In genomic region chr7:101537935-101538595, GRCh38 we compare ENCODE assay signal across 5 cellular contexts.
"Had no signal": no experiment of that assay in that cellular context is flagged by ENCODE, and none has a peak within 500 bp of the region (broad histone marks: within the 10 kb centered on the region; RNA-seq: fewer than 3 reads in every experiment).

No MANE protein-coding gene starts in this region.

- H3K27ac Mint-ChIP-seq: activated B cell treated with CpG ODN at 0.5 μM for 24 hours; activated CD4-positive, alpha-beta T cell treated with anti-CD3 and anti-CD28 coated beads, Interleukin-2, amount 10 ng/mL, durations not matched to agents 7 days and 5 days; activated naive CD4-positive, alpha-beta T cell treated with anti-CD3 and anti-CD28 coated beads for 36 hours; activated T-helper 1 cell treated with anti-CD3 and anti-CD28 coated beads, Interleukin-12 subunit alpha, Interleukin-12 subunit beta, Interleukin-2, Interleukin-4 antibody, amounts not matched to agents 30 ng/mL and 10 ng/mL and 1 ng/mL, durations not matched to agents 14 hours and 24 hours and 36 hours had no signal

- H3K9me3 Mint-ChIP-seq: activated B cell treated with CpG ODN at 0.5 μM for 24 hours; activated CD4-positive, alpha-beta T cell treated with anti-CD3 and anti-CD28 coated beads, Interleukin-2, amount 10 ng/mL, durations not matched to agents 7 days and 5 days; activated naive CD4-positive, alpha-beta T cell treated with anti-CD3 and anti-CD28 coated beads for 36 hours; activated T-helper 1 cell treated with anti-CD3 and anti-CD28 coated beads, Interleukin-12 subunit alpha, Interleukin-12 subunit beta, Interleukin-2, Interleukin-4 antibody, amounts not matched to agents 30 ng/mL and 10 ng/mL and 1 ng/mL, durations not matched to agents 14 hours and 24 hours and 36 hours; naive thymus-derived CD4-positive, alpha-beta T cell had no signal

- H3K36me3 Mint-ChIP-seq: naive thymus-derived CD4-positive, alpha-beta T cell had no signal

- H3K4me3 Mint-ChIP-seq: activated B cell treated with CpG ODN at 0.5 μM for 24 hours; activated CD4-positive, alpha-beta T cell treated with anti-CD3 and anti-CD28 coated beads, Interleukin-2, amount 10 ng/mL, durations not matched to agents 7 days and 5 days; activated naive CD4-positive, alpha-beta T cell treated with anti-CD3 and anti-CD28 coated beads for 36 hours; activated T-helper 1 cell treated with anti-CD3 and anti-CD28 coated beads, Interleukin-12 subunit alpha, Interleukin-12 subunit beta, Interleukin-2, Interleukin-4 antibody, amounts not matched to agents 30 ng/mL and 10 ng/mL and 1 ng/mL, durations not matched to agents 14 hours and 24 hours and 36 hours; naive thymus-derived CD4-positive, alpha-beta T cell had no signal

- H3K4me1 Mint-ChIP-seq: activated B cell treated with CpG ODN at 0.5 μM for 24 hours; activated CD4-positive, alpha-beta T cell treated with anti-CD3 and anti-CD28 coated beads, Interleukin-2, amount 10 ng/mL, durations not matched to agents 7 days and 5 days had no signal

- H3K27me3 Mint-ChIP-seq: activated CD4-positive, alpha-beta T cell treated with anti-CD3 and anti-CD28 coated beads, Interleukin-2, amount 10 ng/mL, durations not matched to agents 7 days and 5 days had no signal
